23 cellular contexts compared by ENCODE assay signal in genomic region chr1:19785660-19786059, GRCh38. TPM values are rescaled to one million over a fixed set of nuclear protein-coding genes. Genes with fewer than 3 reads are reported as not detected.
DNase-seq lines count a peak whose midpoint lies in the region; ATAC-seq, FAIRE-seq and TF ChIP-seq lines count a peak whose summit lies in the region.
"Had no signal": no experiment of that assay in that cellular context is flagged by ENCODE, and none has a peak within 500 bp of the region (broad histone marks: within the 10 kb centered on the region; RNA-seq: fewer than 3 reads in every experiment).

No MANE protein-coding gene starts in this region.

- no peak for FAIRE-seq in K562 (lab: Jason Lieb, UNC)

- H3K4me3 ChIP-seq in BLaER1: no peak overlapping the region
- no peak overlapping the region for H3K4me3 ChIP-seq in K562
- no peak overlapping the region for H3K4me3 ChIP-seq in parathyroid adenoma (ENCODE audit: low read depth, low read length)

- peaks cover 30% of the 10 kb centered on the region for H3K36me3 Mint-ChIP-seq in activated T-cell treated with anti-CD3 and anti-CD28 coated beads, Interleukin-2, amount 50 U/mL, for 4 hours (ENCODE audit: insufficient read depth)

- CTCF ChIA-PET in K562 (lab: Yijun Ruan, JAX; ENCODE audit: low intra/inter-chr PET ratio): no interaction called here
- CTCF ChIA-PET in GM10248 (lab: Yijun Ruan, JAX): interaction anchor here (1.6 to 1.9 kb wide), 2 partner anchors 12 to 24 kb away, joined by 4 to 5 read pairs; no protein-coding TSS in a partner anchor

- peak overlapping the region; percentile 83 for H3K4me2 ChIP-seq in BLaER1
- H3K4me2 ChIP-seq in K562 (ENCODE audit: insufficient read depth, low read length): no peak overlapping the region
- H3K4me2 ChIP-seq in parathyroid adenoma (ENCODE audit: low read length): peak overlapping the region; percentile 4

- H3K27me3 ChIP-seq in BLaER1 (no peaks in the 10 kb centered on the region), K562 (ENCODE audit: control insufficient read depth in 2 of 2, insufficient read depth in 2 of 2, low read length in 2 of 2) (peaks cover 17 to 32% of the 10 kb centered on the region in 2 experiments), parathyroid adenoma (ENCODE audit: control insufficient read depth, insufficient read depth, low read length) (no peaks in the 10 kb centered on the region)

- no peaks in the 10 kb centered on the region for H3K27me3 Mint-ChIP-seq in activated T-cell treated with anti-CD3 and anti-CD28 coated beads, Interleukin-2, amount 50 U/mL, for 4 hours (ENCODE audit: low read depth)

- ATAC-seq in K562: peak; percentile 42; the same call in 2 of the 3 replicates
- ATAC-seq in activated T-cell treated with anti-CD3 and anti-CD28 coated beads, Interleukin-2, amount 50 U/mL, for 4 hours: no peak
- no peak for ATAC-seq in omental fat pad (ENCODE audit: low FRiP score)
- ATAC-seq: CD8-positive, alpha-beta T cell had no signal

- H3K4me1 ChIP-seq in BLaER1: peaks cover 54% of the 10 kb centered on the region
- no peaks in the 10 kb centered on the region for H3K4me1 ChIP-seq in K562 (replicated peaks in 1 of 2; ENCODE audit: control insufficient read depth in 2 of 2, insufficient read depth in 2 of 2, low read length in 2 of 2)
- peaks cover 3% of the 10 kb centered on the region for H3K4me1 ChIP-seq in parathyroid adenoma

- H3K36me3 ChIP-seq in BLaER1: peaks cover 31% of the 10 kb centered on the region
- H3K36me3 ChIP-seq in K562 (ENCODE audit: control insufficient read depth, insufficient read depth, low read length): no peaks in the 10 kb centered on the region
- H3K36me3 ChIP-seq in parathyroid adenoma (ENCODE audit: control insufficient read depth, insufficient read depth, low read length): no peaks in the 10 kb centered on the region

- POLR2A ChIA-PET in K562 (lab: Yijun Ruan, JAX) (interaction anchor here (0.6 to 0.7 kb wide), 2 partner anchors 19 to 96 kb away, joined by 3 to 5 read pairs; no protein-coding TSS in a partner anchor), GM10248 (lab: Yijun Ruan, JAX) (no interaction called here)

- intact Hi-C loops in K562 (cut with micrococcal nuclease): no loop called here

- H3K4me3 Mint-ChIP-seq in activated T-cell treated with anti-CD3 and anti-CD28 coated beads, Interleukin-2, amount 50 U/mL, for 4 hours: no peak overlapping the region
- H3K4me3 Mint-ChIP-seq: CD8-positive, alpha-beta T cell had no signal

- no peak for TF ChIP-seq EP300 in K562 (IDR thresholded peaks at IDR 0.05; ENCODE audit: low read length)

- in situ Hi-C loops in K562 (cut with MboI): no loop called here

- peaks cover 5% of the 10 kb centered on the region for H3K9me3 ChIP-seq in BLaER1
- no peaks in the 10 kb centered on the region for H3K9me3 ChIP-seq in K562 (replicated peaks; ENCODE audit: control insufficient read depth, insufficient read depth, low read depth, low read length)
- H3K9me3 ChIP-seq in parathyroid adenoma (ENCODE audit: control insufficient read depth, low read length): no peaks in the 10 kb centered on the region

- peaks cover 8% of the 10 kb centered on the region for H3K4me1 Mint-ChIP-seq in activated T-cell treated with anti-CD3 and anti-CD28 coated beads, Interleukin-2, amount 50 U/mL, for 4 hours (ENCODE audit: low read depth)

- H4K20me1 ChIP-seq in BLaER1 (no peaks in the 10 kb centered on the region), K562 (replicated peaks; ENCODE audit: control insufficient read depth, insufficient read depth, low read length) (no peaks in the 10 kb centered on the region)

- BruUV-seq in K562 (replicated peaks; lab: Mats Ljungman, UMichigan): no TSS peak

- peak overlapping the region; percentile 13; the same call in 1 of the 2 replicates for H3K27ac ChIP-seq in BLaER1
- H3K27ac ChIP-seq in K562 (ENCODE audit: extremely low read depth, low read depth, low read length): no peak overlapping the region
- H3K27ac ChIP-seq in parathyroid adenoma: no peak overlapping the region
- H3K27ac ChIP-seq: 22Rv1 had no signal

- no peak for TF ChIP-seq POLR2A in K562 (conservative IDR thresholded peaks at IDR 0.05)

- DNase-seq in HT1080 (ENCODE audit: low read depth) (peak; percentile 54), K562 (ENCODE audit: extremely low read depth in 1 of 4, low spot score in 3 of 4) (no peak), GM10248 (ENCODE audit: extremely low spot score) (no peak), omental fat pad (ENCODE audit: low spot score) (no peak), NAMALWA (ENCODE audit: low spot score) (no peak)
- DNase-seq in activated T-cell treated with anti-CD3 and anti-CD28 coated beads, Interleukin-2, amount 50 U/mL, for 4 hours: no peak
- DNase-seq: ACHN; C1 segment of cervical spinal cord; CD8-positive, alpha-beta T cell; EL; H7; IMR-90; NCI-H1105 treated with DMSO at 0.1 percent for 48 hours; NCI-H2029 treated with DMSO at 0.1 percent for 48 hours; NCI-H345; NCI-H524 treated with DMSO at 0.1 percent for 48 hours; OCI-M1; Right ventricle myocardium superior had no signal

- WGBS in K562 (ENCODE audit: insufficient coverage, low coverage, missing lambda C conversion rate): 20% methylated on average over 4 of the region's 4 CpGs

- H3K79me2 ChIP-seq in K562 (ENCODE audit: control insufficient read depth, insufficient read depth, low read length) (no peaks in the 10 kb centered on the region), parathyroid adenoma (no peaks in the 10 kb centered on the region)

- TF ChIP-seq CTCF in K562 (IDR thresholded peaks at IDR 0.05 in 2 of 3, conservative IDR thresholded peaks at IDR 0.05 in 1 of 3; ENCODE audit: insufficient read depth in 2 of 3, low read depth in 1 of 3, low read length in 3 of 3) (no peak), parathyroid adenoma (IDR thresholded peaks at IDR 0.05) (no peak), GM10248 (IDR thresholded peaks at IDR 0.05; ENCODE audit: control extremely low read depth, extremely low read depth, low read depth, missing control alignments) (no peak), omental fat pad (IDR thresholded peaks at IDR 0.05) (no peak)

- H3K9me3 Mint-ChIP-seq in activated T-cell treated with anti-CD3 and anti-CD28 coated beads, Interleukin-2, amount 50 U/mL, for 4 hours: no peaks in the 10 kb centered on the region
- H3K9me3 Mint-ChIP-seq: CD8-positive, alpha-beta T cell had no signal

- no peaks in the 10 kb centered on the region for H3K9me1 ChIP-seq in K562 (ENCODE audit: control insufficient read depth, insufficient read depth, low read length)

- H2AFZ ChIP-seq in K562 (ENCODE audit: low read depth, low read length) (no peak overlapping the region), parathyroid adenoma (no peak overlapping the region)

- H3K9ac ChIP-seq in BLaER1 (no peak overlapping the region), K562 (ENCODE audit: insufficient read depth in 1 of 2, low read depth in 2 of 2, low read length in 2 of 2) (no peak overlapping the region), parathyroid adenoma (no peak overlapping the region)

- no peak for TF ChIP-seq RAD21 in K562 (CRISPR knock-in tag; conservative IDR thresholded peaks at IDR 0.05 in 1 of 2, IDR thresholded peaks at IDR 0.05 in 1 of 2)

RNA-seq across cellular contexts. Expression of gene TMCO4, which starts 14.1 kb away (rescaled TPM):
- total RNA-seq in HT1080 (2014; rRNA removed; shearing (Covaris generic)): 13.1 and 18.9 TPM in 2 replicates
- 8.9 and 10.0 TPM in 2 replicates for polyA plus RNA-seq in HT1080 (2015; cell fraction: cytosol; rRNA removed)
- 11.9 and 12.6 TPM in 2 replicates for polyA plus RNA-seq in HT1080 (2015; cell fraction: nucleus; rRNA removed)
- total RNA-seq in K562 (2011; cell fraction: chromatin; rRNA removed; ENCODE audit: low replicate concordance): 0.67 and 1.3 TPM in 2 replicates
- total RNA-seq in K562 (2011; cell fraction: nucleolus; rRNA removed): 0.66 and 1.2 TPM in 2 replicates
- total RNA-seq in K562 (2011; cell fraction: nucleoplasm; rRNA removed): 0.59 TPM in 1 of 2 replicates, not detected in the other
- total RNA-seq in K562 (2014; rRNA removed) (2.1 and 3.3 TPM in 2 replicates), K562 (2014; rRNA removed; fragmentation: Illumina TruSeq; extraction: Trizol) (0.91 and 1.4 TPM in 2 replicates), K562 (2015; rRNA removed; fragmentation: Illumina TruSeq; extraction: Trizol) (1.6 and 2.0 TPM in 2 replicates), K562 (2021) (1.2 and 2.1 TPM in 2 replicates), omental fat pad (10 to 100 TPM; 19.0 to 26.6 (median 20.7) TPM)
- polyA plus RNA-seq in K562 (2011; rRNA removed) (0.27 and 0.57 TPM in 2 replicates), K562 (2014; fragmentation: Illumina TruSeq; extraction: Trizol) (1.4 and 1.7 TPM in 2 replicates), K562 (2014; fragmentation: Nextera tagmentation; extraction: Ambion mirVana) (under 1 TPM; 0.06 to 0.21 TPM), K562 (2014; rRNA removed) (1.9 and 3.2 TPM in 2 replicates)
- 0.13 and 0.94 TPM in 2 replicates for polyA plus RNA-seq in K562 (2011; cell fraction: cytosol; rRNA removed)
- polyA plus RNA-seq in K562 (2011; cell fraction: nucleus; rRNA removed): 0.45 and 1.5 TPM in 2 replicates
- polyA plus RNA-seq in K562 (2012): 1.3 and 3.3 TPM in 2 replicates
- polyA minus RNA-seq in K562 (2011; rRNA and poly(A)+ RNA removed): 0.07 and 0.15 TPM in 2 replicates
- polyA minus RNA-seq in K562 (2011; cell fraction: cytosol; rRNA and poly(A)+ RNA removed): not detected in 2 replicates
- 0.54 and 0.56 TPM in 2 replicates for polyA minus RNA-seq in K562 (2011; cell fraction: nucleus; rRNA and poly(A)+ RNA removed)
- 10 to 100 TPM; 10.4 to 16.1 (median 13.2) TPM for total RNA-seq in activated T-cell treated with anti-CD3 and anti-CD28 coated beads, Interleukin-2, amount 50 U/mL, for 4 hours

RNA-seq across cellular contexts. Expression of gene RNF186, which starts 29.4 kb away (rescaled TPM):
- not detected in 2 replicates for total RNA-seq in HT1080 (2014; rRNA removed; shearing (Covaris generic))
- polyA plus RNA-seq in HT1080 (2015; cell fraction: cytosol; rRNA removed): not detected in 2 replicates
- polyA plus RNA-seq in HT1080 (2015; cell fraction: nucleus; rRNA removed): not detected in 2 replicates
- total RNA-seq in K562 (2011; cell fraction: chromatin; rRNA removed; ENCODE audit: low replicate concordance): not detected in 2 replicates
- not detected in 2 replicates for total RNA-seq in K562 (2011; cell fraction: nucleolus; rRNA removed)
- total RNA-seq in K562 (2011; cell fraction: nucleoplasm; rRNA removed): not detected in 2 replicates
- total RNA-seq in K562 (2014; rRNA removed) (not detected in 2 replicates), K562 (2014; rRNA removed; fragmentation: Illumina TruSeq; extraction: Trizol) (not detected in 2 replicates), K562 (2015; rRNA removed; fragmentation: Illumina TruSeq; extraction: Trizol) (not detected in 2 replicates), K562 (2021) (not detected in 2 replicates), omental fat pad (not detected)
- polyA plus RNA-seq in K562 (2011; rRNA removed) (not detected in 2 replicates), K562 (2014; fragmentation: Illumina TruSeq; extraction: Trizol) (not detected in 2 replicates), K562 (2014; fragmentation: Nextera tagmentation; extraction: Ambion mirVana) (not detected), K562 (2014; rRNA removed) (not detected in 2 replicates)
- polyA plus RNA-seq in K562 (2011; cell fraction: cytosol; rRNA removed): not detected in 2 replicates
- not detected in 2 replicates for polyA plus RNA-seq in K562 (2011; cell fraction: nucleus; rRNA removed)
- not detected in 2 replicates for polyA plus RNA-seq in K562 (2012)
- not detected in 2 replicates for polyA minus RNA-seq in K562 (2011; rRNA and poly(A)+ RNA removed)
- polyA minus RNA-seq in K562 (2011; cell fraction: cytosol; rRNA and poly(A)+ RNA removed): not detected in 2 replicates
- not detected in 2 replicates for polyA minus RNA-seq in K562 (2011; cell fraction: nucleus; rRNA and poly(A)+ RNA removed)
- not detected for total RNA-seq in activated T-cell treated with anti-CD3 and anti-CD28 coated beads, Interleukin-2, amount 50 U/mL, for 4 hours
- total RNA-seq: CD8-positive, alpha-beta T cell; H7; IMR-90; Right ventricle myocardium superior; RPMI7951; SK-MEL-5 had no signal
- polyA plus RNA-seq: IMR-90 had no signal
